Comparison of ENCODE assay signal across 16 cellular contexts in the genomic region with DNA sequence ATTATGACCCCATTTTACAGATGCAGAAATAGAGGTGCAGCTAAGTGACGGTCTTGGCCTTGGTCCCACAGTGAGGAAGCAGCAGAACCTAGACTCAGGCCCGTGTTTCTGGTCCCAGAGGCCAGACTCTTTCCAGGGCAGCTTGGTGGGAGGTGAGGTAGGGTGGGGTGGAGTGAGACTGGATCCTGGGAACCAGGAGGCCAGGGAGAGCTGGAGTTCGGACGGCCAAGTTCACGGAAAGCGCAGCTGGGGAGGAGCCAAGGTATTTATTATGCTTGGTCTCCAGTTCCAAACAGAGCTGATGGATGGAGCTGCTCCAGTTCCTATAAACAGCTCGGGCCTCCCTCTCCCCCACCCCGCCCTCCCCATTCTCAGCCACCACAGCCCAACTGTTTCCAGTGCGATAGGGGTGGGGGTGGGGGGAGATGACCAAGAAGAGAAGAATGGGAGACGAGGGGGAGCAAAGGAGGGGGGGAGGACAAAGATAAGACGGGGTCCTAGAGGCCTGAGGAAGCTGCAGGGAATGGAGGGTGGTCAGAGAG. TPM values are rescaled to one million over a fixed set of nuclear protein-coding genes. Genes with fewer than 3 reads are reported as not detected.
DNase-seq lines count a peak whose midpoint lies in the region; ATAC-seq, FAIRE-seq and TF ChIP-seq lines count a peak whose summit lies in the region.
"Had no signal": no experiment of that assay in that cellular context is flagged by ENCODE, and none has a peak within 500 bp of the region (broad histone marks: within the 10 kb centered on the region; RNA-seq: fewer than 3 reads in every experiment).

No MANE protein-coding gene starts in this region.

- no peak for FAIRE-seq in pancreas (lab: Jason Lieb, UNC)
- FAIRE-seq: urothelium cell line had no signal

- H3K27ac ChIP-seq in adrenal gland: peak overlapping the region in 3 of 5 donors; percentile 63 to 86 (median 67)
- no peak overlapping the region for H3K27ac ChIP-seq in pancreas

- intact Hi-C loops in adrenal gland (cut with DNase I): no loop called here
- intact Hi-C loops in cardiac septum (cut with DNase I): loop anchor here (5.0 kb wide), 1 partner anchor 47 kb away; no protein-coding TSS in a partner anchor
- intact Hi-C loops in pancreas (cut with DNase I): no loop called here

- WGBS in adrenal gland, 4 donors: 51 to 68% (median 62%) methylated on average over 9 to 11 of the region's 11 CpGs
- WGBS in pancreas, 2 donors: 59 to 64% methylated on average over 11 of the region's 11 CpGs

- peaks cover 0 to 9% of the 10 kb centered on the region in 2 donors for H3K36me3 ChIP-seq in adrenal gland (replicated peaks in 1 of 2)
- H3K36me3 ChIP-seq in pancreas: no peaks in the 10 kb centered on the region

- TF ChIP-seq POLR2A in adrenal gland (IDR thresholded peaks at IDR 0.05): no peak

- peak in 3 of 4 donors; percentile 28 to 62 (median 29) for ATAC-seq in pancreas
- ATAC-seq in HG03175 (IDR thresholded peaks at IDR 0.05; ENCODE audit: unreplicated experiment): no peak
- ATAC-seq: HCT116 had no signal

- H3K27me3 ChIP-seq in adrenal gland: no peaks in the 10 kb centered on the region
- H3K27me3 ChIP-seq in pancreas: peaks cover 0 to 3% (median 0%) of the 10 kb centered on the region in 4 donors

- DNase-seq in AG09309 (ENCODE audit: low read depth) (peak; percentile 44), adrenal gland (peak in 5 of 7 donors; percentile 51 to 76 (median 56)), cardiac septum (ENCODE audit: low spot score) (peak; percentile 76), pancreas (no peak), NCI-H128 (lab: John Stamatoyannopoulos, UW; ENCODE audit: unreplicated experiment) (no peak), NCI-H2196 (lab: John Stamatoyannopoulos, UW; ENCODE audit: unreplicated experiment) (no peak), NCI-H526 treated with DMSO at 0.1 percent for 48 hours (lab: John Stamatoyannopoulos, UW) (no peak)
- DNase-seq: C1 segment of cervical spinal cord; hypothalamus; NCI-H345; stimulated activated CD4-positive, alpha-beta T cell treated with anti-CD3 and anti-CD28 coated beads, Interleukin-12 subunit alpha, Interleukin-12 subunit beta, amount 100 ng/mL, for 4 hours; T1000 had no signal

- no peak for TF ChIP-seq CTCF in AG09309 (IDR thresholded peaks at IDR 0.05; ENCODE audit: control insufficient read depth, insufficient read depth, low read depth, low read length, missing control alignments)
- no peak for TF ChIP-seq CTCF in adrenal gland (IDR thresholded peaks at IDR 0.05)
- no peak for TF ChIP-seq CTCF in pancreas (IDR thresholded peaks at IDR 0.05)

- H3K9me3 ChIP-seq in adrenal gland (replicated peaks in 1 of 3) (no peaks in the 10 kb centered on the region), pancreas (no peaks in the 10 kb centered on the region)

- H3K4me1 ChIP-seq in adrenal gland (replicated peaks in 1 of 2) (peaks cover 0 to 11% of the 10 kb centered on the region in 2 donors), pancreas (no peaks in the 10 kb centered on the region)

- H3K4me3 ChIP-seq in AG09309 (ENCODE audit: control insufficient read depth, low read depth, low read length): no peak overlapping the region
- no peak overlapping the region for H3K4me3 ChIP-seq in adrenal gland
- no peak overlapping the region for H3K4me3 ChIP-seq in pancreas

RNA-seq across cellular contexts. Expression of gene LRRC32, which starts 16.2 kb away (rescaled TPM):
- total RNA-seq in adrenal gland (100 to 1,000 TPM in 3 of 8 donors, 10 to 100 TPM in 5; 67.8 to 153 (median 92.6) TPM), cardiac septum (33.5 TPM), pancreas (10 to 100 TPM in 2 of 6 donors, 1 to 10 TPM in 4; 5.7 to 26.0 (median 8.9) TPM)
- polyA plus RNA-seq in adrenal gland (100 to 1,000 TPM in 2 of 3 donors, 10 to 100 TPM in 1; 63.7 to 389 (median 302) TPM), pancreas (10 to 100 TPM; 27.3 to 43.0 TPM)
- total RNA-seq: HT-29 had no signal

Comparison
In these comparisons a context has a peak if more than half of its experiments do, and no peak if none do; other contexts are left out.
1. DNase-seq: peak in AG09309 (single experiment), adrenal gland (5 of 7) and cardiac septum (single experiment); none in pancreas (0 of 6), NCI-H128 (single experiment), NCI-H2196 (single experiment) and NCI-H526 treated with DMSO at 0.1 percent for 48 hours (single experiment).
2. H3K27ac ChIP-seq: peak in adrenal gland (3 of 5); none in pancreas (0 of 4).